ENCODE assay signal across 8 cellular contexts in genomic region chr9:134778841-134779411, GRCh38.
DNase-seq lines count a peak whose midpoint lies in the region; ATAC-seq and TF ChIP-seq lines count a peak whose summit lies in the region.

No MANE protein-coding gene starts in this region.

- WGBS in thyroid gland, 2 donors, result 37 to 50% methylated on average over 15 to 17 of the region's 17 CpGs

- intact Hi-C loops in thyroid gland (cut with DNase I), result no loop called here

- H3K27ac ChIP-seq in BLaER1 treated with 17β-estradiol and CSF1 and Interleukin-3, amounts not matched to agents 10 nM and 100 nM, result no peak overlapping the region
- H3K27ac ChIP-seq in thyroid gland, result no peak overlapping the region

- no peak overlapping the region for H3K9ac ChIP-seq in BLaER1 treated with 17β-estradiol and CSF1 and Interleukin-3, amounts not matched to agents 10 nM and 100 nM

- TF ChIP-seq CTCF in thyroid gland (IDR thresholded peaks at IDR 0.05), result peak in 4 of 6 experiments; percentile 30 to 47 (median 39)

- H3K4me2 ChIP-seq in BLaER1 treated with 17β-estradiol and CSF1 and Interleukin-3, amounts not matched to agents 10 nM and 100 nM, result peak overlapping the region in 8 of 11 experiments; percentile 28 to 98 (median 82); a peak in 10 of 22 replicates

- peaks cover 0 to 54% (median 29%) of the 10 kb centered on the region in 11 experiments; a peak in 8 of 22 replicates for H3K36me3 ChIP-seq in BLaER1 treated with 17β-estradiol and CSF1 and Interleukin-3, amounts not matched to agents 10 nM and 100 nM
- H3K36me3 ChIP-seq in thyroid gland, result no peaks in the 10 kb centered on the region

- H3K4me3 ChIP-seq in BLaER1 treated with 17β-estradiol and CSF1 and Interleukin-3, amounts not matched to agents 10 nM and 100 nM, result no peak overlapping the region
- H3K4me3 ChIP-seq in thyroid gland (replicated peaks in 1 of 3), result no peak overlapping the region

- no peak for ATAC-seq in GM18861 (IDR thresholded peaks at IDR 0.05; ENCODE audit: unreplicated experiment)
- ATAC-seq in stimulated activated naive CD8-positive, alpha-beta T cell treated with anti-CD3 and anti-CD28 coated beads, Interleukin-15, Interleukin-2, amounts not matched to agents 100 U/mL and 50 U/mL, for 24 hours, result no peak

- H3K4me1 ChIP-seq in BLaER1 treated with 17β-estradiol and CSF1 and Interleukin-3, amounts not matched to agents 10 nM and 100 nM, result peaks cover 13 to 92% (median 75%) of the 10 kb centered on the region in 10 experiments
- peaks cover 3 to 17% of the 10 kb centered on the region in 2 donors for H3K4me1 ChIP-seq in thyroid gland

- peaks cover 0 to 85% (median 40%) of the 10 kb centered on the region in 11 experiments; a peak in 15 of 22 replicates for H4K20me1 ChIP-seq in BLaER1 treated with 17β-estradiol and CSF1 and Interleukin-3, amounts not matched to agents 10 nM and 100 nM

- TF ChIP-seq POLR2A in thyroid gland (IDR thresholded peaks at IDR 0.05), result no peak

- peak; percentile 81 for DNase-seq in HuH-7 (ENCODE audit: low spot score)
- DNase-seq in anterior cingulate cortex (lab: John Stamatoyannopoulos, UW), result peak in 33 of 58 donors; percentile 2 to 67 (median 26)
- peak; percentile 75 for DNase-seq in iPS DF 4.7 (ENCODE audit: extremely low read depth, low spot score)
- peak; percentile 42 to 48 for DNase-seq in thyroid gland
- DNase-seq in NK-92 (lab: John Stamatoyannopoulos, UW; ENCODE audit: unreplicated experiment), result no peak
- no peak for DNase-seq in stimulated activated naive CD8-positive, alpha-beta T cell treated with anti-CD3 and anti-CD28 coated beads, Interleukin-15, Interleukin-2, amounts not matched to agents 100 U/mL and 50 U/mL, for 24 hours

- no peaks in the 10 kb centered on the region for H3K9me3 ChIP-seq in BLaER1 treated with 17β-estradiol and CSF1 and Interleukin-3, amounts not matched to agents 10 nM and 100 nM (replicated peaks in 1 of 11)
- H3K9me3 ChIP-seq in thyroid gland, result no peaks in the 10 kb centered on the region

- peaks cover 0 to 72% (median 0%) of the 10 kb centered on the region in 11 experiments; a peak in 7 of 22 replicates for H3K27me3 ChIP-seq in BLaER1 treated with 17β-estradiol and CSF1 and Interleukin-3, amounts not matched to agents 10 nM and 100 nM
- no peaks in the 10 kb centered on the region for H3K27me3 ChIP-seq in thyroid gland

Comparison
In these comparisons a context has a peak if more than half of its experiments do, and no peak if none do; other contexts are left out.
1. DNase-seq: peak in HuH-7 (single experiment), anterior cingulate cortex (33 of 58), iPS DF 4.7 (single experiment) and thyroid gland (2 of 2); none in NK-92 (single experiment) and stimulated activated naive CD8-positive, alpha-beta T cell treated with anti-CD3 and anti-CD28 coated beads, Interleukin-15, Interleukin-2, amounts not matched to agents 100 U/mL and 50 U/mL, for 24 hours (single experiment).